In the genomic region with DNA sequence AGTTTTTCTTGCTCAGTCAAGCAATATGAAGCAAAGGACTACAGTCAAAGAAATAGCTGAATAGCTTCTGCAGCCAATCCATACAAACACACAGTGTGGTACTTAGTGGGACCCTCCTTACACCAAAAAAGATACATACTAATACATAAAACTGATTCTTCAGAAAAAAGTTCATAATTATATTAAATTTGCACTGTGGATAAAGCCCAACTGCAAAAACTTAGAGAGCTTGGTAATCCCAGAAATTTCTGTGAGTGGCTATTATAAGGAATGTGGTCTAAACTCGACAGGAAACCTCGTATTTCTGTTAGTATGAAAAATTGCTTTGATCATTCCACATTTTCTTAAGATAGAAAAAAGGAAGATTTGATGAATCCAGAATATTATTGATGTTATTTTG, we compare ENCODE assay signal across 1 cellular context.
TF ChIP-seq lines count a peak whose summit lies in the region.

No MANE protein-coding gene starts in this region.

TF ChIP-seq in H1, 55 proteins besides CTCF, POLR2A, EP300 and RAD21 (continued from another document):
- TF ChIP-seq, protein P1, sequence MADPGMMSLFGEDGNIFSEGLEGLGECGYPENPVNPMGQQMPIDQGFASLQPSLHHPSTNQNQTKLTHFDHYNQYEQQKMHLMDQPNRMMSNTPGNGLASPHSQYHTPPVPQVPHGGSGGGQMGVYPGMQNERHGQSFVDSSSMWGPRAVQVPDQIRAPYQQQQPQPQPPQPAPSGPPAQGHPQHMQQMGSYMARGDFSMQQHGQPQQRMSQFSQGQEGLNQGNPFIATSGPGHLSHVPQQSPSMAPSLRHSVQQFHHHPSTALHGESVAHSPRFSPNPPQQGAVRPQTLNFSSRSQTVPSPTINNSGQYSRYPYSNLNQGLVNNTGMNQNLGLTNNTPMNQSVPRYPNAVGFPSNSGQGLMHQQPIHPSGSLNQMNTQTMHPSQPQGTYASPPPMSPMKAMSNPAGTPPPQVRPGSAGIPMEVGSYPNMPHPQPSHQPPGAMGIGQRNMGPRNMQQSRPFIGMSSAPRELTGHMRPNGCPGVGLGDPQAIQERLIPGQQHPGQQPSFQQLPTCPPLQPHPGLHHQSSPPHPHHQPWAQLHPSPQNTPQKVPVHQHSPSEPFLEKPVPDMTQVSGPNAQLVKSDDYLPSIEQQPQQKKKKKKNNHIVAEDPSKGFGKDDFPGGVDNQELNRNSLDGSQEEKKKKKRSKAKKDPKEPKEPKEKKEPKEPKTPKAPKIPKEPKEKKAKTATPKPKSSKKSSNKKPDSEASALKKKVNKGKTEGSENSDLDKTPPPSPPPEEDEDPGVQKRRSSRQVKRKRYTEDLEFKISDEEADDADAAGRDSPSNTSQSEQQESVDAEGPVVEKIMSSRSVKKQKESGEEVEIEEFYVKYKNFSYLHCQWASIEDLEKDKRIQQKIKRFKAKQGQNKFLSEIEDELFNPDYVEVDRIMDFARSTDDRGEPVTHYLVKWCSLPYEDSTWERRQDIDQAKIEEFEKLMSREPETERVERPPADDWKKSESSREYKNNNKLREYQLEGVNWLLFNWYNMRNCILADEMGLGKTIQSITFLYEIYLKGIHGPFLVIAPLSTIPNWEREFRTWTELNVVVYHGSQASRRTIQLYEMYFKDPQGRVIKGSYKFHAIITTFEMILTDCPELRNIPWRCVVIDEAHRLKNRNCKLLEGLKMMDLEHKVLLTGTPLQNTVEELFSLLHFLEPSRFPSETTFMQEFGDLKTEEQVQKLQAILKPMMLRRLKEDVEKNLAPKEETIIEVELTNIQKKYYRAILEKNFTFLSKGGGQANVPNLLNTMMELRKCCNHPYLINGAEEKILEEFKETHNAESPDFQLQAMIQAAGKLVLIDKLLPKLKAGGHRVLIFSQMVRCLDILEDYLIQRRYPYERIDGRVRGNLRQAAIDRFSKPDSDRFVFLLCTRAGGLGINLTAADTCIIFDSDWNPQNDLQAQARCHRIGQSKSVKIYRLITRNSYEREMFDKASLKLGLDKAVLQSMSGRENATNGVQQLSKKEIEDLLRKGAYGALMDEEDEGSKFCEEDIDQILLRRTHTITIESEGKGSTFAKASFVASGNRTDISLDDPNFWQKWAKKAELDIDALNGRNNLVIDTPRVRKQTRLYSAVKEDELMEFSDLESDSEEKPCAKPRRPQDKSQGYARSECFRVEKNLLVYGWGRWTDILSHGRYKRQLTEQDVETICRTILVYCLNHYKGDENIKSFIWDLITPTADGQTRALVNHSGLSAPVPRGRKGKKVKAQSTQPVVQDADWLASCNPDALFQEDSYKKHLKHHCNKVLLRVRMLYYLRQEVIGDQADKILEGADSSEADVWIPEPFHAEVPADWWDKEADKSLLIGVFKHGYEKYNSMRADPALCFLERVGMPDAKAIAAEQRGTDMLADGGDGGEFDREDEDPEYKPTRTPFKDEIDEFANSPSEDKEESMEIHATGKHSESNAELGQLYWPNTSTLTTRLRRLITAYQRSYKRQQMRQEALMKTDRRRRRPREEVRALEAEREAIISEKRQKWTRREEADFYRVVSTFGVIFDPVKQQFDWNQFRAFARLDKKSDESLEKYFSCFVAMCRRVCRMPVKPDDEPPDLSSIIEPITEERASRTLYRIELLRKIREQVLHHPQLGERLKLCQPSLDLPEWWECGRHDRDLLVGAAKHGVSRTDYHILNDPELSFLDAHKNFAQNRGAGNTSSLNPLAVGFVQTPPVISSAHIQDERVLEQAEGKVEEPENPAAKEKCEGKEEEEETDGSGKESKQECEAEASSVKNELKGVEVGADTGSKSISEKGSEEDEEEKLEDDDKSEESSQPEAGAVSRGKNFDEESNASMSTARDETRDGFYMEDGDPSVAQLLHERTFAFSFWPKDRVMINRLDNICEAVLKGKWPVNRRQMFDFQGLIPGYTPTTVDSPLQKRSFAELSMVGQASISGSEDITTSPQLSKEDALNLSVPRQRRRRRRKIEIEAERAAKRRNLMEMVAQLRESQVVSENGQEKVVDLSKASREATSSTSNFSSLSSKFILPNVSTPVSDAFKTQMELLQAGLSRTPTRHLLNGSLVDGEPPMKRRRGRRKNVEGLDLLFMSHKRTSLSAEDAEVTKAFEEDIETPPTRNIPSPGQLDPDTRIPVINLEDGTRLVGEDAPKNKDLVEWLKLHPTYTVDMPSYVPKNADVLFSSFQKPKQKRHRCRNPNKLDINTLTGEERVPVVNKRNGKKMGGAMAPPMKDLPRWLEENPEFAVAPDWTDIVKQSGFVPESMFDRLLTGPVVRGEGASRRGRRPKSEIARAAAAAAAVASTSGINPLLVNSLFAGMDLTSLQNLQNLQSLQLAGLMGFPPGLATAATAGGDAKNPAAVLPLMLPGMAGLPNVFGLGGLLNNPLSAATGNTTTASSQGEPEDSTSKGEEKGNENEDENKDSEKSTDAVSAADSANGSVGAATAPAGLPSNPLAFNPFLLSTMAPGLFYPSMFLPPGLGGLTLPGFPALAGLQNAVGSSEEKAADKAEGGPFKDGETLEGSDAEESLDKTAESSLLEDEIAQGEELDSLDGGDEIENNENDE (IDR thresholded peaks at IDR 0.05; ENCODE audit: insufficient replicate concordance, low read length) = peak; percentile 95
